Comparison of ENCODE assay signal across 1 cellular context in genomic region chr6:43290905-43291355, GRCh38.
TF ChIP-seq lines count a peak whose summit lies in the region.

No MANE protein-coding gene starts in this region.

TF ChIP-seq in HepG2, 621 proteins besides CTCF, POLR2A, EP300 and RAD21 (continued from another document and continues in another):
- TF ChIP-seq ZGPAT (CRISPR knock-in tag; IDR thresholded peaks at IDR 0.05) = peak; percentile 93
- TF ChIP-seq PRPF4 (IDR thresholded peaks at IDR 0.05; ENCODE audit: low read depth, low read length, poor library complexity, severe bottlenecking) = no peak
- no peak for TF ChIP-seq ATF1 (CRISPR knock-in tag; IDR thresholded peaks at IDR 0.05)
- peak; percentile 81 for TF ChIP-seq BRD4 (CRISPR knock-in tag; IDR thresholded peaks at IDR 0.05)
- TF ChIP-seq SKI (IDR thresholded peaks at IDR 0.05; ENCODE audit: partially characterized antibody) = peak; percentile 82
- TF ChIP-seq HDAC6 (IDR thresholded peaks at IDR 0.05; ENCODE audit: low read depth, low read length) = no peak
- TF ChIP-seq TFE3 (CRISPR knock-in tag; IDR thresholded peaks at IDR 0.05) = peak; percentile 58
- TF ChIP-seq ZSCAN25 (CRISPR knock-in tag; IDR thresholded peaks at IDR 0.05) = peak; percentile 87
- TF ChIP-seq TBX3 (IDR thresholded peaks at IDR 0.05; ENCODE audit: borderline replicate concordance) = peak; percentile 79; the same call in 1 of the 2 replicates
- TF ChIP-seq CERS6 (CRISPR knock-in tag; IDR thresholded peaks at IDR 0.05) = no peak
- TF ChIP-seq KAT7 (CRISPR knock-in tag; IDR thresholded peaks at IDR 0.05; ENCODE audit: borderline replicate concordance) = peak; percentile 82
- TF ChIP-seq GZF1 (CRISPR knock-in tag; IDR thresholded peaks at IDR 0.05) = peak; percentile 95
- TF ChIP-seq DZIP1 (CRISPR knock-in tag; IDR thresholded peaks at IDR 0.05) = no peak
- TF ChIP-seq ZNF749 (CRISPR knock-in tag; IDR thresholded peaks at IDR 0.05; ENCODE audit: borderline replicate concordance) = 0 out of 2 replicates have a peak, but pooled peaks have one; percentile 27
- no peak for TF ChIP-seq ZNF737 (CRISPR knock-in tag; IDR thresholded peaks at IDR 0.05; ENCODE audit: borderline replicate concordance)
- no peak for TF ChIP-seq EZH2 (conservative IDR thresholded peaks at IDR 0.05; ENCODE audit: low read depth, low read length)
- no peak for TF ChIP-seq ZNF34 (CRISPR knock-in tag; IDR thresholded peaks at IDR 0.05; ENCODE audit: borderline replicate concordance)
- TF ChIP-seq ZNF280D (CRISPR knock-in tag; IDR thresholded peaks at IDR 0.05) = 0 out of 2 replicates have a peak, but pooled peaks have one; percentile 43
- TF ChIP-seq ZNF788 (CRISPR knock-in tag; IDR thresholded peaks at IDR 0.05; ENCODE audit: borderline replicate concordance) = peak; percentile 44; the same call in 1 of the 2 replicates
- TF ChIP-seq ESRRA (CRISPR knock-in tag; IDR thresholded peaks at IDR 0.05; ENCODE audit: low read depth) = peak; percentile 69
- TF ChIP-seq RXRA (CRISPR knock-in tag; IDR thresholded peaks at IDR 0.05) = peak; percentile 77
- no peak for TF ChIP-seq KDM5B (CRISPR knock-in tag; IDR thresholded peaks at IDR 0.05; ENCODE audit: borderline replicate concordance)
- TF ChIP-seq SPEN (CRISPR knock-in tag; IDR thresholded peaks at IDR 0.05; ENCODE audit: low read depth) = peak; percentile 44; the same call in 1 of the 2 replicates
- no peak for TF ChIP-seq HNRNPH1 (optimal IDR thresholded peaks at IDR 0.05; ENCODE audit: low read depth, low read length)
- no peak for TF ChIP-seq NBN (conservative IDR thresholded peaks at IDR 0.05)
- TF ChIP-seq ZNF12 (CRISPR knock-in tag; IDR thresholded peaks at IDR 0.05) = no peak; the same call in 1 of the 2 replicates
- TF ChIP-seq TBP (CRISPR knock-in tag; IDR thresholded peaks at IDR 0.05) = no peak
- TF ChIP-seq MEIS2 (CRISPR knock-in tag; IDR thresholded peaks at IDR 0.05) = peak; percentile 84
- TF ChIP-seq SIN3A (IDR thresholded peaks at IDR 0.05; ENCODE audit: borderline replicate concordance, low read depth, low read length) = 0 out of 2 replicates have a peak, but pooled peaks have one; percentile 30
- no peak for TF ChIP-seq RORA (CRISPR knock-in tag; IDR thresholded peaks at IDR 0.05)
- peak; percentile 86 for TF ChIP-seq ZBTB34 (CRISPR knock-in tag; IDR thresholded peaks at IDR 0.05)
- TF ChIP-seq KLF11 (CRISPR knock-in tag; IDR thresholded peaks at IDR 0.05) = peak; percentile 16; the same call in 1 of the 2 replicates
- TF ChIP-seq ARHGAP35 (CRISPR knock-in tag; IDR thresholded peaks at IDR 0.05; ENCODE audit: borderline replicate concordance) = no peak; the same call in 1 of the 2 replicates
- peak; percentile 87; the same call in 1 of the 2 replicates for TF ChIP-seq ZNF232 (CRISPR knock-in tag; IDR thresholded peaks at IDR 0.05; ENCODE audit: borderline replicate concordance)
- TF ChIP-seq ZSCAN5A (CRISPR knock-in tag; IDR thresholded peaks at IDR 0.05; ENCODE audit: borderline replicate concordance) = no peak
- 0 out of 2 replicates have a peak, but pooled peaks have one; percentile 24 for TF ChIP-seq DDIT3 (CRISPR knock-in tag; IDR thresholded peaks at IDR 0.05)
- TF ChIP-seq SCMH1 (CRISPR knock-in tag; IDR thresholded peaks at IDR 0.05; ENCODE audit: borderline replicate concordance) = no peak
- TF ChIP-seq ZNF547 (CRISPR knock-in tag; IDR thresholded peaks at IDR 0.05) = peak; percentile 32; the same call in 1 of the 2 replicates
- TF ChIP-seq CEBPZ (IDR thresholded peaks at IDR 0.05; ENCODE audit: low read length) = no peak
- TF ChIP-seq HOXA9 (CRISPR knock-in tag; IDR thresholded peaks at IDR 0.05; ENCODE audit: borderline replicate concordance) = no peak
- peak; percentile 85 for TF ChIP-seq ZNF264 (CRISPR knock-in tag; IDR thresholded peaks at IDR 0.05)
- peak; percentile 89 for TF ChIP-seq ZEB1 (IDR thresholded peaks at IDR 0.05; ENCODE audit: insufficient replicate concordance, low read depth)
- no peak for TF ChIP-seq ZNF530 (CRISPR knock-in tag; IDR thresholded peaks at IDR 0.05; ENCODE audit: low read depth)
- 0 out of 2 replicates have a peak, but pooled peaks have one; percentile 54 for TF ChIP-seq ZNF317 (CRISPR knock-in tag; IDR thresholded peaks at IDR 0.05)
- TF ChIP-seq ZNF773 (CRISPR knock-in tag; IDR thresholded peaks at IDR 0.05; ENCODE audit: borderline replicate concordance) = no peak
- TF ChIP-seq ZNF18 (CRISPR knock-in tag; IDR thresholded peaks at IDR 0.05; ENCODE audit: insufficient replicate concordance) = no peak
- no peak for TF ChIP-seq CREB1 (IDR thresholded peaks at IDR 0.05)
- TF ChIP-seq CREB1 (CRISPR knock-in tag; IDR thresholded peaks at IDR 0.05) = no peak
